In genomic region chr5:3590967-3591900, GRCh38 we compare ENCODE assay signal across 16 cellular contexts. TPM values are rescaled to one million over a fixed set of nuclear protein-coding genes. Genes with fewer than 3 reads are reported as not detected.
DNase-seq lines count a peak whose midpoint lies in the region; ATAC-seq and TF ChIP-seq lines count a peak whose summit lies in the region.
"Had no signal": no experiment of that assay in that cellular context is flagged by ENCODE, and none has a peak within 500 bp of the region (broad histone marks: within the 10 kb centered on the region; RNA-seq: fewer than 3 reads in every experiment).

No MANE protein-coding gene starts in this region.

- TF ChIP-seq CTCF in endodermal cell (conservative IDR thresholded peaks at IDR 0.05) (peak; percentile 59), nephron progenitor cell (IDR thresholded peaks at IDR 0.05) (peak; percentile 32), RWPE1 (conservative IDR thresholded peaks at IDR 0.05; ENCODE audit: low read depth) (no peak)

- H3K36me3 ChIP-seq in endodermal cell (ENCODE audit: control insufficient read depth, insufficient read depth, low read length) = no peaks in the 10 kb centered on the region
- H3K36me3 ChIP-seq: pancreas, tibial artery had no signal

- H3K9me3 Mint-ChIP-seq in endodermal cell = no peaks in the 10 kb centered on the region
- no peaks in the 10 kb centered on the region for H3K9me3 Mint-ChIP-seq in nephron progenitor cell

- H3K9me3 ChIP-seq in endodermal cell (ENCODE audit: control insufficient read depth, low read length) = no peaks in the 10 kb centered on the region
- H3K9me3 ChIP-seq: pancreas, tibial artery had no signal

- DNase-seq in AG20443 (ENCODE audit: low spot score) (peak; percentile 63), NCI-H524 (lab: John Stamatoyannopoulos, UW) (peak; percentile 52 to 57), endodermal cell (peak; percentile 71), nephron progenitor cell (peak; percentile 29), RWPE1 (ENCODE audit: low spot score) (no peak), iPS-NIHi11 (ENCODE audit: low spot score) (no peak)
- DNase-seq in activated T-cell treated with anti-CD3 and anti-CD28 coated beads, Interleukin-2, amount 50 U/mL, for 1 hour = no peak
- DNase-seq: activated CD4-positive, alpha-beta T cell treated with anti-CD3 and anti-CD28 coated beads, Interleukin-2, amount 50 U/mL, for 4 hours; activated effector memory CD4-positive, alpha-beta T cell treated with Interleukin-2 at 50 U/mL for 16 hours; NCI-H1417 treated with DMSO at 0.1 percent for 48 hours; NCI-H510A treated with DMSO at 0.1 percent for 48 hours; tibial artery had no signal

- peak overlapping the region; percentile 53 for H3K4me3 ChIP-seq in endodermal cell (ENCODE audit: low read length)
- H3K4me3 ChIP-seq: pancreas had no signal

- H3K27ac Mint-ChIP-seq in endodermal cell (no peak overlapping the region), nephron progenitor cell (no peak overlapping the region)
- H3K27ac Mint-ChIP-seq: memory B cell had no signal

- H3K27me3 ChIP-seq in endodermal cell (ENCODE audit: control insufficient read depth, insufficient read depth, low read length, poor library complexity, severe bottlenecking) = peaks cover 94% of the 10 kb centered on the region

- peak overlapping the region; percentile 36 for H3K4me3 Mint-ChIP-seq in endodermal cell
- H3K4me3 Mint-ChIP-seq in nephron progenitor cell = peak overlapping the region; percentile 72
- H3K4me3 Mint-ChIP-seq: memory B cell had no signal

- H3K27me3 Mint-ChIP-seq in endodermal cell (ENCODE audit: insufficient read depth) = peaks cover 93% of the 10 kb centered on the region
- H3K27me3 Mint-ChIP-seq in nephron progenitor cell (ENCODE audit: low read depth, poor library complexity) = peaks cover 95% of the 10 kb centered on the region

- peaks cover 12% of the 10 kb centered on the region for H3K4me1 Mint-ChIP-seq in endodermal cell
- peaks cover 19% of the 10 kb centered on the region for H3K4me1 Mint-ChIP-seq in nephron progenitor cell

- H3K4me1 ChIP-seq in endodermal cell (ENCODE audit: control insufficient read depth, insufficient read depth, low read length) = no peaks in the 10 kb centered on the region
- H3K4me1 ChIP-seq: pancreas had no signal

- ATAC-seq in HG03342 (IDR thresholded peaks at IDR 0.05; ENCODE audit: unreplicated experiment) = no peak
- ATAC-seq: pancreas had no signal

- POLR2A ChIA-PET in RWPE1 (lab: Yijun Ruan, JAX; ENCODE audit: low non-redundant PET) = no interaction called here

- H3K27ac ChIP-seq in endodermal cell (ENCODE audit: low read depth, low read length) (no peak overlapping the region), RWPE1 (no peak overlapping the region)
- H3K27ac ChIP-seq: pancreas, tibial artery had no signal

- H3K36me3 Mint-ChIP-seq in endodermal cell (ENCODE audit: low read depth) (no peaks in the 10 kb centered on the region), nephron progenitor cell (ENCODE audit: low read depth) (no peaks in the 10 kb centered on the region)
- H3K36me3 Mint-ChIP-seq: memory B cell had no signal

- CTCF ChIA-PET in RWPE1 (lab: Yijun Ruan, JAX) = interaction anchor here (0.6 kb wide), 1 partner anchor 1175 kb away, joined by 3 read pairs; no protein-coding TSS in a partner anchor

- no peak overlapping the region for H3K9ac ChIP-seq in endodermal cell (ENCODE audit: extremely low read depth, low read length, poor library complexity, severe bottlenecking)

- WGBS in endodermal cell (ENCODE audit: insufficient coverage in 1 of 2, insufficient read length in 1 of 2), 2 experiments = 3% methylated on average over 32 to 79 of the region's 79 CpGs

RNA-seq across cellular contexts. Expression of gene IRX1, which starts 4.4 kb away (rescaled TPM):
- 1 to 10 TPM; 1.9 to 7.6 TPM for total RNA-seq in endodermal cell
- polyA plus RNA-seq in endodermal cell (2013, experiment 1 of 2) = 50.3 TPM
- 45.6 TPM for polyA plus RNA-seq in endodermal cell (2013, experiment 2 of 2)
- total RNA-seq: T-helper 2 cell treated with Interferon-gamma antibody and Interleukin-4, amounts not matched to agents 100 ng/mL and 5 ng/mL, for 36 hours had no signal

Comparison
In these comparisons a context has a peak if more than half of its experiments do, and no peak if none do; other contexts are left out.
1. DNase-seq: peak in AG20443 (single experiment), NCI-H524 (2 of 2), endodermal cell (single experiment) and nephron progenitor cell (single experiment); none in RWPE1 (single experiment), iPS-NIHi11 (single experiment) and activated T-cell treated with anti-CD3 and anti-CD28 coated beads, Interleukin-2, amount 50 U/mL, for 1 hour (single experiment).